In the genomic region with DNA sequence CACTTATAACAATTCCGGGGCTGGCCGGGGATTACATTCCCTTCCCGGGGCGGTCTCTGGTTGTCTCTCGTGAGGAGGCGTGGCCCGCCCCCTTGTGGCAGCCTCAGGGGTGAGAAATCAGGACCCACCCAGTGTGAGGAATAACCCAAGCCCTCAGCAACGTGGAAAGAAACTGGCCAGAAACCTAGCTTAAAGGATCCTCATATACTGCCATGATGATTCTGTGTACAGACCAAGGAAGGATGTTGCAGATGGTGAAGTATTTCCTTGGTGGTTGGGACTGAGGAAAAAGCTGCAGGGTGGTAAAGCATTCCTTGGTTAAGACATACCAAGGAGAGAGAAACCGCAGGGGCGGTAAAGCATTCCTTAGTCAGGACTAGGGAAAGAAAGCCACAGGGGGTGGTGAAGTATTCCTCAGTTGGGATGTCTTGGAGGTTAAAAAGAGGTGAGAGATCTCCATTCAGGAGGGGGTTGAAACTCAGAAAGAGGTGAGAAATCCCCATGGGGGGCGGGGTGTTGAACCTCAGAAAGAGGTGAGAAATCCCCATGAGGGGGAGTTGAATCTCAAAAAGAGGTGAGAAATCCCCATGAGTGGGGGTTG, we compare ENCODE assay signal across 8 cellular contexts.
DNase-seq lines count a peak whose midpoint lies in the region; ATAC-seq, FAIRE-seq and TF ChIP-seq lines count a peak whose summit lies in the region.

No MANE protein-coding gene starts in this region.

- 60% methylated on average over 7 of the region's 11 CpGs for WGBS in right lobe of liver (ENCODE audit: insufficient coverage, low coverage, low lambda C conversion rate, missing lambda C conversion rate)

- H3K27me3 ChIP-seq in adipocyte (replicated peaks; ENCODE audit: control insufficient read depth, insufficient read depth, low read length) (no peaks in the 10 kb centered on the region), right lobe of liver (no peaks in the 10 kb centered on the region)

- no peak overlapping the region for H3K9ac ChIP-seq in adipocyte (ENCODE audit: low read length)

- DNase-seq in ACHN (peak; percentile 31), GM18507 (ENCODE audit: extremely low spot score, insufficient read length, low read depth) (no peak), adipocyte (ENCODE audit: low read depth) (peak; percentile 47), right lobe of liver (peak in 2 of 3 donors; percentile 21 to 46)

- in situ Hi-C loops in ACHN (cut with HindIII; ENCODE audit: low pct_ligation_motif_present, low pct_unique_long_range_greater_than_20kb, low sequenced_read_pairs) = no loop called here

- FAIRE-seq in GM18507 (lab: Jason Lieb, UNC) = peak; percentile 41

- no peak overlapping the region for H3K4me3 ChIP-seq in adipocyte (ENCODE audit: low read length)
- H3K4me3 ChIP-seq in right lobe of liver = no peak overlapping the region

- TF ChIP-seq CTCF in right lobe of liver (IDR thresholded peaks at IDR 0.05) = peak; percentile 10 to 39 (median 29)

- H3K4me1 ChIP-seq in adipocyte (ENCODE audit: control insufficient read depth, insufficient read depth, low read length) (no peaks in the 10 kb centered on the region), right lobe of liver (no peaks in the 10 kb centered on the region)

- H3K36me3 ChIP-seq in adipocyte (ENCODE audit: control insufficient read depth, insufficient read depth, low read length, severe bottlenecking) = peaks cover 4% of the 10 kb centered on the region
- no peaks in the 10 kb centered on the region for H3K36me3 ChIP-seq in right lobe of liver

- ATAC-seq in right lobe of liver = no peak
- ATAC-seq in HG03139 (IDR thresholded peaks at IDR 0.05; ENCODE audit: unreplicated experiment) = no peak
- no peak for ATAC-seq in GM18873 (IDR thresholded peaks at IDR 0.05; ENCODE audit: low FRiP score, unreplicated experiment)
- no peak for ATAC-seq in GM18520 (IDR thresholded peaks at IDR 0.05; ENCODE audit: unreplicated experiment)
- no peak for ATAC-seq in GM19328 (IDR thresholded peaks at IDR 0.05; ENCODE audit: unreplicated experiment)

- H3K9me3 ChIP-seq in adipocyte (ENCODE audit: control insufficient read depth, low read length) (no peaks in the 10 kb centered on the region), right lobe of liver (no peaks in the 10 kb centered on the region)

- no peak overlapping the region for H3K27ac ChIP-seq in right lobe of liver

- no peak for TF ChIP-seq POLR2A in right lobe of liver (IDR thresholded peaks at IDR 0.05)

- intact Hi-C loops in right lobe of liver (cut with DNase I) = no loop called here
